29 cellular contexts compared by ENCODE assay signal in the genomic region with DNA sequence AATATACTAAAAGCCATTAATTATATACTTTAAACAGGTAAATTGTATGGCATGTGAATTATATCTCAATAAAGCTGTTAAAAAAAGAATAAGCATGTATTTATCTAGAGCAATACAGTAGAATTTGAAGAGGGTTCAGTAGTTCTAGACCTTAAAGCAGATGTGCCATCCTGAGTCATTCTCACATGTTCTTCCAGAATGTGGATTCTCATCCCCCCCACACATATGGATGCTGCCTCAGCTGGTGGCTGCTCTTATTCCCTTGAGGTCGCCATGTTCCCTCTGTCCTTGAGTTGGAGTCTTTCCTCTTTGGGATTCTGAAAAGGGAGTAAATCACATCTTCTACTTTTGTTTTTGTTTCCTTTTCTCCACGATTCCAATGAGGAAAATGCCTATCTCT.
"Had no signal": no experiment of that assay in that cellular context is flagged by ENCODE, and none has a peak within 500 bp of the region (broad histone marks: within the 10 kb centered on the region; RNA-seq: fewer than 3 reads in every experiment).

No MANE protein-coding gene starts in this region.

- ATAC-seq: activated CD4-positive, alpha-beta T cell treated with anti-CD3 and anti-CD28 coated beads for 36 hours; activated CD8-positive, alpha-beta memory T cell treated with anti-CD3 and anti-CD28 coated beads, Interleukin-2, amount 10 ng/mL, durations not matched to agents 7 days and 5 days; activated CD8-positive, alpha-beta T cell treated with anti-CD3 and anti-CD28 coated beads, Interleukin-2, amount 10 ng/mL, durations not matched to agents 7 days and 5 days; activated naive CD4-positive, alpha-beta T cell treated with anti-CD3 and anti-CD28 coated beads, Interleukin-2, amount 50 U/mL, for 72 hours; foreskin keratinocyte; gastrocnemius medialis; heart left ventricle had no signal

- H3K9me3 ChIP-seq: esophagus squamous epithelium, gastrocnemius medialis, heart left ventricle had no signal

- DNase-seq: activated CD4-positive, alpha-beta memory T cell treated with anti-CD3 and anti-CD28 coated beads for 36 hours; activated CD4-positive, alpha-beta T cell treated with anti-CD3 and anti-CD28 coated beads for 36 hours; activated CD4-positive, alpha-beta T cell treated with anti-CD3 and anti-CD28 coated beads, Interleukin-2, amount 10 ng/mL, durations not matched to agents 24 days and 14 days; activated CD4-positive, CD25-positive, alpha-beta regulatory T cell; activated CD4-positive, CD25-positive, alpha-beta regulatory T cell treated with anti-CD3 and anti-CD28 coated beads, Interleukin-2, amount 50 U/mL, for 72 hours; activated CD8-positive, alpha-beta memory T cell treated with anti-CD3 and anti-CD28 coated beads, Interleukin-2, amount 10 ng/mL, durations not matched to agents 7 days and 5 days; activated CD8-positive, alpha-beta memory T cell treated with anti-CD3 and anti-CD28 coated beads, Interleukin-2, amount 50 U/mL, for 4 hours; activated CD8-positive, alpha-beta T cell treated with anti-CD3 and anti-CD28 coated beads, Interleukin-2, amount 10 ng/mL, durations not matched to agents 7 days and 5 days; activated effector memory CD4-positive, alpha-beta T cell treated with anti-CD3 and anti-CD28 coated beads, Interleukin-2, amount 50 U/mL, for 16 hours; activated naive CD4-positive, alpha-beta T cell treated with anti-CD3 and anti-CD28 coated beads for 36 hours; activated naive CD8-positive, alpha-beta T cell treated with anti-CD3 and anti-CD28 coated beads, Interleukin-2, amount 10 ng/mL, durations not matched to agents 7 days and 5 days; activated T-cell treated with anti-CD3 and anti-CD28 coated beads, Interleukin-2, amount 50 U/mL, for 1 hour; activated T-cell treated with anti-CD3 and anti-CD28 coated beads, Interleukin-2, amount 50 U/mL, for 48 hours; amniotic stem cell; anterior cingulate cortex; caudate nucleus; cortex of kidney; dermis blood vessel endothelial cell; effector CD8-positive, alpha-beta T cell; esophagus squamous epithelium; foreskin keratinocyte; gastrocnemius medialis; glutamatergic neuron; heart left ventricle; T-helper 2 cell had no signal

- H3K36me3 Mint-ChIP-seq: activated CD4-positive, alpha-beta memory T cell treated with anti-CD3 and anti-CD28 coated beads for 36 hours; activated CD8-positive, alpha-beta memory T cell treated with anti-CD3 and anti-CD28 coated beads, Interleukin-2, amount 10 ng/mL, durations not matched to agents 7 days and 5 days; activated naive CD8-positive, alpha-beta T cell treated with anti-CD3 and anti-CD28 coated beads, Interleukin-2, amount 10 ng/mL, durations not matched to agents 7 days and 5 days had no signal

- H3K36me3 ChIP-seq: esophagus squamous epithelium, gastrocnemius medialis, heart left ventricle had no signal

- H3K27me3 Mint-ChIP-seq: activated CD4-positive, alpha-beta T cell treated with anti-CD3 and anti-CD28 coated beads for 36 hours; activated CD4-positive, alpha-beta T cell treated with anti-CD3 and anti-CD28 coated beads, Interleukin-2, amount 10 ng/mL, durations not matched to agents 24 days and 14 days; activated CD8-positive, alpha-beta memory T cell treated with anti-CD3 and anti-CD28 coated beads, Interleukin-2, amount 10 ng/mL, durations not matched to agents 7 days and 5 days; activated naive CD8-positive, alpha-beta T cell treated with anti-CD3 and anti-CD28 coated beads, Interleukin-2, amount 10 ng/mL, durations not matched to agents 7 days and 5 days had no signal

- H3K27ac ChIP-seq: epithelial cell of prostate, esophagus squamous epithelium, foreskin keratinocyte, gastrocnemius medialis, heart left ventricle had no signal

- H3K4me1 Mint-ChIP-seq: activated CD8-positive, alpha-beta memory T cell treated with anti-CD3 and anti-CD28 coated beads, Interleukin-2, amount 10 ng/mL, durations not matched to agents 7 days and 5 days had no signal

- H3K27me3 ChIP-seq: esophagus squamous epithelium, foreskin keratinocyte, gastrocnemius medialis, heart left ventricle had no signal

- H3K9me3 Mint-ChIP-seq: activated CD4-positive, alpha-beta memory T cell treated with anti-CD3 and anti-CD28 coated beads for 36 hours; activated CD4-positive, alpha-beta T cell treated with anti-CD3 and anti-CD28 coated beads, Interleukin-2, amount 10 ng/mL, durations not matched to agents 24 days and 14 days; activated naive CD4-positive, alpha-beta T cell treated with anti-CD3 and anti-CD28 coated beads for 36 hours; activated naive CD8-positive, alpha-beta T cell treated with anti-CD3 and anti-CD28 coated beads, Interleukin-2, amount 10 ng/mL, durations not matched to agents 7 days and 5 days; activated T-helper 1 cell treated with anti-CD3 and anti-CD28 coated beads, Interleukin-12 subunit alpha, Interleukin-12 subunit beta, Interleukin-2, Interleukin-4 antibody, amounts not matched to agents 30 ng/mL and 10 ng/mL and 1 ng/mL, durations not matched to agents 14 hours and 24 hours and 36 hours had no signal

- H3K4me3 Mint-ChIP-seq: activated CD4-positive, alpha-beta memory T cell treated with anti-CD3 and anti-CD28 coated beads for 36 hours; activated CD4-positive, alpha-beta T cell treated with anti-CD3 and anti-CD28 coated beads for 36 hours; activated CD4-positive, alpha-beta T cell treated with anti-CD3 and anti-CD28 coated beads, Interleukin-2, amount 10 ng/mL, durations not matched to agents 24 days and 14 days; activated CD8-positive, alpha-beta memory T cell treated with anti-CD3 and anti-CD28 coated beads, Interleukin-2, amount 10 ng/mL, durations not matched to agents 7 days and 5 days; activated CD8-positive, alpha-beta T cell treated with anti-CD3 and anti-CD28 coated beads, Interleukin-2, amount 10 ng/mL, durations not matched to agents 7 days and 5 days; activated naive CD4-positive, alpha-beta T cell treated with anti-CD3 and anti-CD28 coated beads for 36 hours; activated naive CD8-positive, alpha-beta T cell treated with anti-CD3 and anti-CD28 coated beads, Interleukin-2, amount 10 ng/mL, durations not matched to agents 7 days and 5 days; activated T-helper 1 cell treated with anti-CD3 and anti-CD28 coated beads, Interleukin-12 subunit alpha, Interleukin-12 subunit beta, Interleukin-2, Interleukin-4 antibody, amounts not matched to agents 30 ng/mL and 10 ng/mL and 1 ng/mL, durations not matched to agents 14 hours and 24 hours and 36 hours had no signal

- H3K4me1 ChIP-seq: gastrocnemius medialis had no signal

- H3K4me3 ChIP-seq: esophagus squamous epithelium, gastrocnemius medialis, heart left ventricle had no signal

- H3K27ac Mint-ChIP-seq: activated CD4-positive, alpha-beta memory T cell treated with anti-CD3 and anti-CD28 coated beads for 36 hours; activated CD4-positive, alpha-beta T cell treated with anti-CD3 and anti-CD28 coated beads for 36 hours; activated CD4-positive, alpha-beta T cell treated with anti-CD3 and anti-CD28 coated beads, Interleukin-2, amount 10 ng/mL, durations not matched to agents 24 days and 14 days; activated CD8-positive, alpha-beta memory T cell treated with anti-CD3 and anti-CD28 coated beads, Interleukin-2, amount 10 ng/mL, durations not matched to agents 7 days and 5 days; activated CD8-positive, alpha-beta T cell treated with anti-CD3 and anti-CD28 coated beads, Interleukin-2, amount 10 ng/mL, durations not matched to agents 7 days and 5 days; activated naive CD4-positive, alpha-beta T cell treated with anti-CD3 and anti-CD28 coated beads for 36 hours; activated naive CD4-positive, alpha-beta T cell treated with anti-CD3 and anti-CD28 coated beads, Interleukin-2, amount 50 U/mL, for 72 hours; activated naive CD8-positive, alpha-beta T cell treated with anti-CD3 and anti-CD28 coated beads, Interleukin-2, amount 10 ng/mL, durations not matched to agents 7 days and 5 days; activated T-helper 1 cell treated with anti-CD3 and anti-CD28 coated beads, Interleukin-12 subunit alpha, Interleukin-12 subunit beta, Interleukin-2, Interleukin-4 antibody, amounts not matched to agents 30 ng/mL and 10 ng/mL and 1 ng/mL, durations not matched to agents 14 hours and 24 hours and 36 hours; activated T-helper 2 cell treated with anti-CD3 and anti-CD28 coated beads, Interferon-gamma antibody, Interleukin-2, Interleukin-4, amounts not matched to agents 10 μg/mL and 5 μg/mL and 100 μg/mL, durations not matched to agents 14 hours and 24 hours and 36 hours had no signal
